23 cellular contexts compared by ENCODE assay signal in genomic region chrX:74371399-74371798, GRCh38. TPM values are rescaled to one million over a fixed set of nuclear protein-coding genes. Genes with fewer than 3 reads are reported as not detected.
DNase-seq lines count a peak whose midpoint lies in the region; FAIRE-seq and TF ChIP-seq lines count a peak whose summit lies in the region.
"Had no signal": no experiment of that assay in that cellular context is flagged by ENCODE, and none has a peak within 500 bp of the region (broad histone marks: within the 10 kb centered on the region; RNA-seq: fewer than 3 reads in every experiment).

No MANE protein-coding gene starts in this region.

- no peak overlapping the region for H3K9ac ChIP-seq in astrocyte (ENCODE audit: low read length)

- DNase-seq in AG10803 (ENCODE audit: low read depth) (peak; percentile 16), astrocyte (ENCODE audit: low read depth) (no peak), fibroblast of the aortic adventitia (ENCODE audit: low read depth) (peak; percentile 45), NCI-H146 (lab: John Stamatoyannopoulos, UW) (no peak), NCI-H2227 (lab: John Stamatoyannopoulos, UW; ENCODE audit: unreplicated experiment) (no peak)
- DNase-seq in activated CD4-positive, alpha-beta T cell treated with anti-CD3 and anti-CD28 coated beads for 48 hours: no peak
- DNase-seq: BE2C; CD4-positive, CD25-positive, alpha-beta regulatory T cell; DMS53; H7; KG1; MM.1S; NCI-H1694; NCI-H2081; NCI-H446; NCI-H526; NCI-H82; NK-92 treated with Interleukin-12 subunit alpha and Interleukin-12 subunit beta, amount 100 ng/mL, for 24 hours; PC-9; Right ventricle myocardium superior had no signal

- peaks cover 8% of the 10 kb centered on the region for H3K4me1 Mint-ChIP-seq in astrocyte (ENCODE audit: low read depth, unreplicated experiment)
- H3K4me1 Mint-ChIP-seq: CD4-positive, CD25-positive, alpha-beta regulatory T cell had no signal

- no peak overlapping the region for H3K4me3 ChIP-seq in AG10803 (ENCODE audit: low read length)
- no peak overlapping the region for H3K4me3 ChIP-seq in HEK293 (ENCODE audit: low read depth, low read length)
- no peak overlapping the region for H3K4me3 ChIP-seq in astrocyte (ENCODE audit: insufficient read depth, low read depth, low read length)
- H3K4me3 ChIP-seq in fibroblast of the aortic adventitia (ENCODE audit: low read depth, low read length): no peak overlapping the region
- H3K4me3 ChIP-seq: PC-9, SJSA1 had no signal

- H3K27ac Mint-ChIP-seq in astrocyte (ENCODE audit: unreplicated experiment): peak overlapping the region; percentile 69
- H3K27ac Mint-ChIP-seq: CD4-positive, CD25-positive, alpha-beta regulatory T cell had no signal

- no peak overlapping the region for H3K4me3 Mint-ChIP-seq in astrocyte (ENCODE audit: unreplicated experiment)
- H3K4me3 Mint-ChIP-seq: CD4-positive, CD25-positive, alpha-beta regulatory T cell had no signal

- H3K36me3 Mint-ChIP-seq in astrocyte (ENCODE audit: low read depth, unreplicated experiment): no peaks in the 10 kb centered on the region
- H3K36me3 Mint-ChIP-seq: CD4-positive, CD25-positive, alpha-beta regulatory T cell had no signal

- no peaks in the 10 kb centered on the region for H3K9me3 ChIP-seq in HEK293 (ENCODE audit: control insufficient read depth, insufficient read depth, low read depth, low read length)
- no peaks in the 10 kb centered on the region for H3K9me3 ChIP-seq in astrocyte (ENCODE audit: insufficient read depth, low read depth, low read length)
- H3K9me3 ChIP-seq: BE2C, SJSA1 had no signal

- CTCF ChIA-PET in HEK293 (lab: Yijun Ruan, JAX): interaction anchor here (0.5 to 1.3 kb wide), 2 partner anchors 8 to 11 kb away, joined by 3 to 4 read pairs; no protein-coding TSS in a partner anchor

- no peak for TF ChIP-seq CTCF in AG10803 (conservative IDR thresholded peaks at IDR 0.05; ENCODE audit: low read length)
- TF ChIP-seq CTCF in HEK293 (tag by site-specific recombination; IDR thresholded peaks at IDR 0.05): no peak
- TF ChIP-seq CTCF in astrocyte (IDR thresholded peaks at IDR 0.05; ENCODE audit: insufficient read depth, low read depth, low read length): no peak
- no peak for TF ChIP-seq CTCF in fibroblast of the aortic adventitia (IDR thresholded peaks at IDR 0.05; ENCODE audit: insufficient read depth, low read length)

- no peaks in the 10 kb centered on the region for H3K4me1 ChIP-seq in HEK293 (ENCODE audit: control insufficient read depth, insufficient read depth, low read length)
- H3K4me1 ChIP-seq in astrocyte (ENCODE audit: insufficient read depth, low read length): no peaks in the 10 kb centered on the region
- H3K4me1 ChIP-seq: BE2C, SJSA1 had no signal

- no peak overlapping the region for H2AFZ ChIP-seq in astrocyte (ENCODE audit: low read depth, low read length)
- H2AFZ ChIP-seq: PC-9 had no signal

- no peaks in the 10 kb centered on the region for H3K27me3 Mint-ChIP-seq in astrocyte (ENCODE audit: low read depth, unreplicated experiment)

- no peaks in the 10 kb centered on the region for H3K9me3 Mint-ChIP-seq in astrocyte (ENCODE audit: unreplicated experiment)
- H3K9me3 Mint-ChIP-seq: CD4-positive, CD25-positive, alpha-beta regulatory T cell had no signal

- peak; percentile 85 for FAIRE-seq in astrocyte (lab: Jason Lieb, UNC)
- FAIRE-seq: HTR-8/SVneo had no signal

- no peak overlapping the region for H3K4me2 ChIP-seq in astrocyte (ENCODE audit: low read length)
- H3K4me2 ChIP-seq: PC-9 had no signal

- no peaks in the 10 kb centered on the region for H3K27me3 ChIP-seq in astrocyte (ENCODE audit: insufficient read depth, low read length)
- H3K27me3 ChIP-seq: BE2C, SJSA1 had no signal

- no peaks in the 10 kb centered on the region for H4K20me1 ChIP-seq in astrocyte (ENCODE audit: insufficient read depth, low read length)

- H3K27ac ChIP-seq in HEK293 (ENCODE audit: extremely low read depth, low read depth, low read length) (no peak overlapping the region), astrocyte (ENCODE audit: low read depth, low read length) (no peak overlapping the region)
- H3K27ac ChIP-seq: PC-9, SJSA1 had no signal

- H3K79me2 ChIP-seq in astrocyte (ENCODE audit: insufficient read depth, low read length): no peaks in the 10 kb centered on the region

- H3K36me3 ChIP-seq in HEK293 (ENCODE audit: control insufficient read depth in 2 of 2, insufficient read depth in 1 of 2, low read length in 2 of 2): no peaks in the 10 kb centered on the region
- no peaks in the 10 kb centered on the region for H3K36me3 ChIP-seq in astrocyte (ENCODE audit: insufficient read depth, low read length)
- H3K36me3 ChIP-seq: BE2C, SJSA1 had no signal

- POLR2A ChIA-PET in HEK293 (lab: Yijun Ruan, JAX): interaction anchor here (1.0 kb wide), 1 partner anchor 9 kb away, joined by 3 read pairs; no protein-coding TSS in a partner anchor

TF ChIP-seq in HEK293, 187 proteins besides CTCF, POLR2A, EP300 and RAD21:
- no peak for TF ChIP-seq KLF7 (tag by site-specific recombination; IDR thresholded peaks at IDR 0.05; ENCODE audit: borderline replicate concordance)
- no peak for TF ChIP-seq ZNF398 (tag by site-specific recombination; IDR thresholded peaks at IDR 0.05)
- TF ChIP-seq, protein P1, sequence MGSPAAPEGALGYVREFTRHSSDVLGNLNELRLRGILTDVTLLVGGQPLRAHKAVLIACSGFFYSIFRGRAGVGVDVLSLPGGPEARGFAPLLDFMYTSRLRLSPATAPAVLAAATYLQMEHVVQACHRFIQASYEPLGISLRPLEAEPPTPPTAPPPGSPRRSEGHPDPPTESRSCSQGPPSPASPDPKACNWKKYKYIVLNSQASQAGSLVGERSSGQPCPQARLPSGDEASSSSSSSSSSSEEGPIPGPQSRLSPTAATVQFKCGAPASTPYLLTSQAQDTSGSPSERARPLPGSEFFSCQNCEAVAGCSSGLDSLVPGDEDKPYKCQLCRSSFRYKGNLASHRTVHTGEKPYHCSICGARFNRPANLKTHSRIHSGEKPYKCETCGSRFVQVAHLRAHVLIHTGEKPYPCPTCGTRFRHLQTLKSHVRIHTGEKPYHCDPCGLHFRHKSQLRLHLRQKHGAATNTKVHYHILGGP (tag by site-specific recombination; IDR thresholded peaks at IDR 0.05): peak; percentile 91
- TF ChIP-seq ZNF37A (tag by site-specific recombination; IDR thresholded peaks at IDR 0.05): no peak
- no peak for TF ChIP-seq ZNF302 (tag by site-specific recombination; IDR thresholded peaks at IDR 0.05; ENCODE audit: low read depth)
- TF ChIP-seq PRDM1 (tag by site-specific recombination; IDR thresholded peaks at IDR 0.05): 0 out of 2 replicates have a peak, but pooled peaks have one; percentile 9
- TF ChIP-seq ZNF335 (tag by site-specific recombination; conservative IDR thresholded peaks at IDR 0.05): no peak
- TF ChIP-seq GLIS1 (tag by site-specific recombination; IDR thresholded peaks at IDR 0.05): no peak
- TF ChIP-seq ZNF19 (tag by site-specific recombination; IDR thresholded peaks at IDR 0.05; ENCODE audit: low read depth): no peak
- TF ChIP-seq, protein P2, sequence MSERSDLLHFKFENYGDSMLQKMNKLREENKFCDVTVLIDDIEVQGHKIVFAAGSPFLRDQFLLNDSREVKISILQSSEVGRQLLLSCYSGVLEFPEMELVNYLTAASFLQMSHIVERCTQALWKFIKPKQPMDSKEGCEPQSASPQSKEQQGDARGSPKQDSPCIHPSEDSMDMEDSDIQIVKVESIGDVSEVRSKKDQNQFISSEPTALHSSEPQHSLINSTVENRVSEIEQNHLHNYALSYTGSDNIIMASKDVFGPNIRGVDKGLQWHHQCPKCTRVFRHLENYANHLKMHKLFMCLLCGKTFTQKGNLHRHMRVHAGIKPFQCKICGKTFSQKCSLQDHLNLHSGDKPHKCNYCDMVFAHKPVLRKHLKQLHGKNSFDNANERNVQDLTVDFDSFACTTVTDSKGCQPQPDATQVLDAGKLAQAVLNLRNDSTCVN (tag by site-specific recombination; optimal IDR thresholded peaks at IDR 0.05): no peak
- no peak for TF ChIP-seq ZNF184 (tag by site-specific recombination; IDR thresholded peaks at IDR 0.05)
- no peak for TF ChIP-seq ZNF785 (tag by site-specific recombination; IDR thresholded peaks at IDR 0.05)
- TF ChIP-seq ZNF670 (tag by site-specific recombination; IDR thresholded peaks at IDR 0.05; ENCODE audit: low read depth): no peak
- no peak for TF ChIP-seq ZNF530 (tag by site-specific recombination; IDR thresholded peaks at IDR 0.05; ENCODE audit: low read depth)

RNA-seq across cellular contexts. Expression of gene SLC16A2, which starts 49.9 kb away (rescaled TPM):
- 21.1 and 22.8 TPM in 2 replicates for total RNA-seq in astrocyte
- 5.9 and 28.5 TPM in 2 replicates for total RNA-seq in fibroblast of the aortic adventitia (ENCODE audit: low replicate concordance)
- total RNA-seq: PC-9 had no signal

Comparison
In these comparisons a context has a peak if more than half of its experiments do, and no peak if none do; other contexts are left out.
1. DNase-seq: peak in AG10803 (single experiment) and fibroblast of the aortic adventitia (single experiment); none in astrocyte (single experiment), activated CD4-positive, alpha-beta T cell treated with anti-CD3 and anti-CD28 coated beads for 48 hours (single experiment), NCI-H146 (single experiment) and NCI-H2227 (single experiment).